8 cellular contexts compared by ENCODE assay signal in genomic region chr1:225882008-225882698, GRCh38. TPM values are rescaled to one million over a fixed set of nuclear protein-coding genes. Genes with fewer than 3 reads are reported as not detected.
DNase-seq lines count a peak whose midpoint lies in the region; ATAC-seq lines count a peak whose summit lies in the region.

TMEM63A (minus strand) TSS chr1:225882380; CDS start chr1:225877580, 4,800 bp downstream.

- H3K4me3 ChIP-seq in mesendoderm (ENCODE audit: low read length) = peak within 1 kb of the TSS; percentile 34

- POLR2A ChIA-PET in activated CD8-positive, alpha-beta memory T cell treated with anti-CD3 and anti-CD28 coated beads for 36 hours (lab: Charles Lee) = interaction anchor here (1.0 to 3.3 kb wide), 6 partner anchors 15 to 118 kb away, joined by 4 to 29 read pairs (median 9); partner anchors contain the start of genes PYCR2 and SRP9

- DNase-seq in A172 (ENCODE audit: low spot score) = peak; percentile 67
- peak; percentile 25 for DNase-seq in NCI-H526 treated with DMSO at 0.1 percent for 48 hours (lab: John Stamatoyannopoulos, UW)
- DNase-seq in effector memory CD8-positive, alpha-beta T cell = peak; percentile 87 to 90 (median 88)
- peak; percentile 93 for DNase-seq in mesendoderm
- DNase-seq in stimulated activated CD8-positive, alpha-beta memory T cell treated with anti-CD3 and anti-CD28 coated beads, Interleukin-15, amount 100 ng/mL, for 24 hours (ENCODE audit: low read depth) = peak; percentile 67

- H3K23ac ChIP-seq in mesendoderm (ENCODE audit: low read length) = peak within 1 kb of the TSS; percentile 75

- H3K27me3 ChIP-seq in mesendoderm (ENCODE audit: insufficient read depth, low read length, poor library complexity) = no peaks in the 10 kb centered on the region

- H3K79me2 ChIP-seq in mesendoderm (ENCODE audit: control insufficient read depth, insufficient read depth, low read length) = peaks cover 19% of the 10 kb centered on the region

- peak within 1 kb of the TSS; percentile 60 for H4K8ac ChIP-seq in mesendoderm (ENCODE audit: low read depth, low read length)

- no peak within 1 kb of the TSS for H2BK15ac ChIP-seq in mesendoderm (replicated peaks; ENCODE audit: low read depth)

- peak within 1 kb of the TSS; percentile 78 for H3K56ac ChIP-seq in mesendoderm (ENCODE audit: low read length)

- peak within 1 kb of the TSS; percentile 88 for H3K18ac ChIP-seq in mesendoderm (ENCODE audit: low read length)

- H3K4me3 Mint-ChIP-seq in effector memory CD8-positive, alpha-beta T cell = peak within 1 kb of the TSS; percentile 91 to 93

- ATAC-seq in GM18499 (IDR thresholded peaks at IDR 0.05; ENCODE audit: insufficient read depth, unreplicated experiment) (peak; percentile 47), HG02938 (IDR thresholded peaks at IDR 0.05; ENCODE audit: unreplicated experiment) (peak; percentile 71)
- peak; percentile 83 for ATAC-seq in effector memory CD8-positive, alpha-beta T cell (replicated peaks)

- H3K4me2 ChIP-seq in mesendoderm (ENCODE audit: low read length) = peak within 1 kb of the TSS; percentile 84

- H4K5ac ChIP-seq in mesendoderm (ENCODE audit: low read length) = no peak within 1 kb of the TSS

- peak within 1 kb of the TSS; percentile 67 to 91 for H3K27ac Mint-ChIP-seq in effector memory CD8-positive, alpha-beta T cell

- CTCF ChIA-PET in activated CD8-positive, alpha-beta memory T cell treated with anti-CD3 and anti-CD28 coated beads for 36 hours (lab: Charles Lee) = interaction anchor here (0.7 to 2.5 kb wide), 13 partner anchors 8 to 407 kb away, joined by 3 to 11 read pairs (median 4); partner anchors contain the start of genes PYCR2 and SRP9

- no CpG with 5 or more reads among the region's 63 CpGs for WGBS in mesendoderm (ENCODE audit: extremely low coverage, insufficient coverage, low lambda C conversion rate)

- H3K27me3 Mint-ChIP-seq in effector memory CD8-positive, alpha-beta T cell = no peaks in the 10 kb centered on the region

- peak within 1 kb of the TSS; percentile 69 for H2BK5ac ChIP-seq in mesendoderm (ENCODE audit: low read length)

- peaks cover 44 to 49% of the 10 kb centered on the region in 2 donors for H3K4me1 Mint-ChIP-seq in effector memory CD8-positive, alpha-beta T cell (ENCODE audit: low read depth in 2 of 2)

- peaks cover 17% of the 10 kb centered on the region for H3K79me1 ChIP-seq in mesendoderm (ENCODE audit: low read length)

- H3K4me1 ChIP-seq in mesendoderm (ENCODE audit: control insufficient read depth, low read depth, low read length) = peaks cover 5% of the 10 kb centered on the region

- peak within 1 kb of the TSS; percentile 74 for H3K4ac ChIP-seq in mesendoderm (ENCODE audit: low read depth, low read length)

- peaks cover 1% of the 10 kb centered on the region for H3K36me3 ChIP-seq in mesendoderm (ENCODE audit: control insufficient read depth, insufficient read depth, low read length)

- peak within 1 kb of the TSS; percentile 67 for H3K27ac ChIP-seq in mesendoderm (ENCODE audit: low read depth, low read length)

- peaks cover 12% of the 10 kb centered on the region for H3K36me3 Mint-ChIP-seq in effector memory CD8-positive, alpha-beta T cell (ENCODE audit: insufficient read depth)

- peak within 1 kb of the TSS; percentile 56 for H2BK120ac ChIP-seq in mesendoderm (ENCODE audit: low read depth, low read length)

- H2AK5ac ChIP-seq in mesendoderm (ENCODE audit: low read length) = peak within 1 kb of the TSS; percentile 33

- peak within 1 kb of the TSS; percentile 71 for H3K9ac ChIP-seq in mesendoderm (ENCODE audit: low read length)

- no peaks in the 10 kb centered on the region for H3K9me3 Mint-ChIP-seq in effector memory CD8-positive, alpha-beta T cell

RNA-seq across cellular contexts. Expression of gene TMEM63A, which starts in this region (rescaled TPM):
- total RNA-seq in A172 (2014; rRNA removed; shearing (Covaris generic)) = 7.8 and 8.2 TPM in 2 replicates
- total RNA-seq in activated CD8-positive, alpha-beta memory T cell treated with anti-CD3 and anti-CD28 coated beads for 36 hours = 10 to 100 TPM; 30.4 to 31.3 TPM
- 32.2 TPM for polyA plus RNA-seq in mesendoderm (2013, experiment 1 of 2)
- polyA plus RNA-seq in mesendoderm (2013, experiment 2 of 2) = 34.0 TPM

Comparison
In these comparisons a context has a peak if more than half of its experiments do, and no peak if none do; other contexts are left out.
1. Peak in every context shown above with its lines: DNase-seq, ATAC-seq, H3K4me3 ChIP-seq and H3K27ac ChIP-seq.
2. DNase-seq: peak in every context shown above with its lines; median percentile 93 in mesendoderm; 88 in effector memory CD8-positive, alpha-beta T cell; 67 in A172; 67 in stimulated activated CD8-positive, alpha-beta memory T cell treated with anti-CD3 and anti-CD28 coated beads, Interleukin-15, amount 100 ng/mL, for 24 hours; 25 in NCI-H526 treated with DMSO at 0.1 percent for 48 hours.